19 cellular contexts compared by ENCODE assay signal in the genomic region with DNA sequence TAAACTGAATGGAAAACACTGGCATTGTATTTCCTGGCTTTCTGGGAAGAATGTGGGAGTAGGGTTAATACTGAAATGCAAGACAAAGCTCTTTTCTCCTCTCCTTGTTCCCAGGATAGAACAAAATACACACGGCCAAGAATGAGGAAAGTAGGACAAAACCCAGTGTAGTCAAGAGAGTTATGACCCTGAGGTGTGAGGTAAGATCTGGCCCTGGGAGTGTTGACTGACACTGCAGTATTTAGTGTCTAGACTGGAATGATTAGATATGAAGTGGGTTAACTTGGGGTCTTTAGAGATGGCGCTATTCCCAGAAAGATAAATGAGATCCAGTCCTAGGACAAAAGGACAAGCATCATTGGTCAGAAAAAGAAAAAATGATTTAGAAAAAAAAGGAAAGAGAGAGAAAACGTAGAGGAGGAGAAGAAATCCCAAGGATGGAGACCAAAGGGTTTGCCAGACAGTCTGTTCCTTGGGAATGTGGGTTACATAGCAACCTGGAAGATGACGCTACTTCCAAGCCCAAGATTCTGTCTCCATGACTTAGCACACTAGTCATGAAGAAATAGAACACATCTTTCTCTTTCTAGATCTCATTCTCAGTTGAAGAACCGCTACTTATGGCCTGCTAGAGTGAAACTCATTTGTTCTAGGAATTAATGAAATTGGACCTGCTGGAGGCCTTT.
"Had no signal": no experiment of that assay in that cellular context is flagged by ENCODE, and none has a peak within 500 bp of the region (broad histone marks: within the 10 kb centered on the region; RNA-seq: fewer than 3 reads in every experiment).

No MANE protein-coding gene starts in this region.

- ATAC-seq: left lung; sciatic nerve; stimulated activated memory B cell treated with anti-CD40 and anti-IgM and Interleukin-4, amounts not matched to agents 10 μg/mL and 1 μg/mL and 100 μg/mL, for 72 hours; upper lobe of right lung had no signal

- H3K4me1 ChIP-seq: left lung, parathyroid adenoma, prostate gland, spleen, tibial nerve, upper lobe of right lung, vagina had no signal

- H3K9me3 ChIP-seq: left lung, prostate gland, tibial nerve, upper lobe of right lung, vagina had no signal

- DNase-seq: effector CD8-positive, alpha-beta T cell; foreskin fibroblast; hippocampal formation; left lung; mesenchymal stem cell; naive B cell; spleen; stimulated activated CD4-positive, alpha-beta T cell treated with anti-CD3 and anti-CD28 coated beads, Interleukin-15, amount 100 ng/mL, for 24 hours; stimulated activated CD4-positive, alpha-beta T cell treated with anti-CD3 and anti-CD28 coated beads, Interleukin-1b, Interleukin-23, amount 100 ng/mL, for 48 hours; stimulated activated CD4-positive, alpha-beta T cell treated with anti-CD3 and anti-CD28 coated beads, Interleukin-4, amount 100 ng/mL, for 24 hours; upper lobe of right lung had no signal

- H3K4me3 ChIP-seq: coronary artery, left lung, lung, prostate gland, spleen, tibial nerve, upper lobe of right lung, vagina had no signal

- H3K27ac ChIP-seq: coronary artery, left lung, parathyroid adenoma, prostate gland, spleen, tibial nerve, upper lobe of right lung, vagina had no signal

- H3K27me3 ChIP-seq: left lung, spleen, tibial nerve, upper lobe of right lung, vagina had no signal

- H3K36me3 ChIP-seq: left lung, prostate gland, spleen, tibial nerve, upper lobe of right lung, vagina had no signal
